Comparison of ENCODE assay signal across 8 cellular contexts in genomic region chr3:196219194-196219969, GRCh38. TPM values are rescaled to one million over a fixed set of nuclear protein-coding genes. Genes with fewer than 3 reads are reported as not detected.
DNase-seq lines count a peak whose midpoint lies in the region; ATAC-seq and TF ChIP-seq lines count a peak whose summit lies in the region.

No MANE protein-coding gene starts in this region.

- TF ChIP-seq CTCF in A673 (conservative IDR thresholded peaks at IDR 0.05; ENCODE audit: low read depth, low read length) = no peak

- H3K27ac ChIP-seq in A673 (ENCODE audit: low read depth, low read length, poor library complexity, severe bottlenecking) = no peak overlapping the region
- H3K27ac ChIP-seq in SJSA1 = no peak overlapping the region

- H3K27me3 ChIP-seq in A673 (replicated peaks; ENCODE audit: insufficient read depth, low read depth, low read length, poor library complexity) (no peaks in the 10 kb centered on the region), SJSA1 (replicated peaks) (no peaks in the 10 kb centered on the region)

- H3K9me3 ChIP-seq in A673 (ENCODE audit: low read depth, low read length, poor library complexity, severe bottlenecking) (no peaks in the 10 kb centered on the region), SJSA1 (replicated peaks) (no peaks in the 10 kb centered on the region)

- intact Hi-C loops in A673 (cut with micrococcal nuclease; ENCODE audit: unreplicated experiment) = no loop called here
- intact Hi-C loops in head of caudate nucleus (cut with DNase I) = no loop called here
- intact Hi-C loops in sciatic nerve (cut with DNase I) = no loop called here

- H3K27me3 Mint-ChIP-seq in IgD-negative memory B cell = no peaks in the 10 kb centered on the region

- H3K9me3 Mint-ChIP-seq in IgD-negative memory B cell = peaks cover 0 to 3% (median 0%) of the 10 kb centered on the region in 3 donors
- H3K9me3 Mint-ChIP-seq in activated naive CD4-positive, alpha-beta T cell treated with anti-CD3 and anti-CD28 coated beads, Interleukin-2, amount 50 U/mL, for 72 hours = no peaks in the 10 kb centered on the region

- H3K4me1 ChIP-seq in A673 (ENCODE audit: insufficient read depth, low read length, poor library complexity, severe bottlenecking) = peaks cover 6% of the 10 kb centered on the region
- H3K4me1 ChIP-seq in SJSA1 (replicated peaks) = peaks cover 9% of the 10 kb centered on the region

- peak overlapping the region in 1 of 3 donors; percentile 64 for H3K27ac Mint-ChIP-seq in IgD-negative memory B cell
- peak overlapping the region; percentile 80 to 91 for H3K27ac Mint-ChIP-seq in activated naive CD4-positive, alpha-beta T cell treated with anti-CD3 and anti-CD28 coated beads, Interleukin-2, amount 50 U/mL, for 72 hours

- no peak for TF ChIP-seq POLR2A in GM18505 (IDR thresholded peaks at IDR 0.05; ENCODE audit: borderline replicate concordance, extremely low read depth, insufficient read depth, insufficient read length)

- no TSS peak for BruUV-seq in A673 (replicated peaks; lab: Mats Ljungman, UMichigan)

- H3K4me3 Mint-ChIP-seq in IgD-negative memory B cell = peak overlapping the region; percentile 62 to 94 (median 90)

- ATAC-seq in GM18909 (IDR thresholded peaks at IDR 0.05; ENCODE audit: poor library complexity, unreplicated experiment) = peak; percentile 70
- peak; percentile 96 to 97 for ATAC-seq in activated naive CD4-positive, alpha-beta T cell treated with anti-CD3 and anti-CD28 coated beads, Interleukin-2, amount 50 U/mL, for 72 hours
- peak; percentile 89 for ATAC-seq in sciatic nerve
- ATAC-seq in GM18505 (IDR thresholded peaks at IDR 0.05; ENCODE audit: unreplicated experiment) = no peak

- DNase-seq in A673 (ENCODE audit: low spot score) (peak; percentile 84), SJSA1 (ENCODE audit: low read depth in 1 of 2, low spot score in 2 of 2) (peak; percentile 62 to 70), head of caudate nucleus (peak in 41 of 42 donors; percentile 26 to 84 (median 62)), sciatic nerve (ENCODE audit: low spot score) (peak; percentile 79)
- DNase-seq in activated naive CD4-positive, alpha-beta T cell treated with anti-CD3 and anti-CD28 coated beads, Interleukin-2, amount 50 U/mL, for 72 hours (ENCODE audit: low spot score in 2 of 2) = peak; percentile 66 to 73

- no peaks in the 10 kb centered on the region for H3K36me3 ChIP-seq in A673 (ENCODE audit: insufficient read depth, low read length, poor library complexity, severe bottlenecking)
- H3K36me3 ChIP-seq in SJSA1 = no peaks in the 10 kb centered on the region

- CTCF ChIA-PET in A673 (lab: Charles Lee) = interaction anchor here (1.0 kb wide), 1 partner anchor 146 kb away, joined by 3 read pairs; no protein-coding TSS in a partner anchor

- H3K4me1 Mint-ChIP-seq in IgD-negative memory B cell = peaks cover 6 to 13% (median 10%) of the 10 kb centered on the region in 3 donors

- H3K4me3 ChIP-seq in A673 (ENCODE audit: low read depth, low read length, poor library complexity, severe bottlenecking) (peak overlapping the region; percentile 5), SJSA1 (peak overlapping the region; percentile 18)

- no peaks in the 10 kb centered on the region for H3K36me3 Mint-ChIP-seq in IgD-negative memory B cell
- H3K36me3 Mint-ChIP-seq in activated naive CD4-positive, alpha-beta T cell treated with anti-CD3 and anti-CD28 coated beads, Interleukin-2, amount 50 U/mL, for 72 hours = no peaks in the 10 kb centered on the region

- POLR2A ChIA-PET in A673 (lab: Charles Lee; ENCODE audit: low non-redundant PET) = no interaction called here

RNA-seq across cellular contexts. Expression of gene SLC51A, which starts 3.0 kb away (rescaled TPM):
- total RNA-seq in A673 (2021) = not detected in 2 replicates
- polyA plus RNA-seq in IgD-negative memory B cell = 0.90 TPM
- total RNA-seq in SJSA1 (2014; rRNA removed; shearing (Covaris generic)) = not detected in 2 replicates
- total RNA-seq in activated naive CD4-positive, alpha-beta T cell treated with anti-CD3 and anti-CD28 coated beads, Interleukin-2, amount 50 U/mL, for 72 hours = not detected
- total RNA-seq in sciatic nerve = 0.58 TPM

RNA-seq across cellular contexts. Expression of gene ZDHHC19, which starts 8.2 kb away (rescaled TPM):
- not detected in 2 replicates for total RNA-seq in A673 (2021)
- 5.4 TPM for polyA plus RNA-seq in IgD-negative memory B cell
- not detected in 2 replicates for total RNA-seq in SJSA1 (2014; rRNA removed; shearing (Covaris generic))
- total RNA-seq in activated naive CD4-positive, alpha-beta T cell treated with anti-CD3 and anti-CD28 coated beads, Interleukin-2, amount 50 U/mL, for 72 hours = not detected
- not detected for total RNA-seq in sciatic nerve
